8 cellular contexts compared by ENCODE assay signal in the genomic region with DNA sequence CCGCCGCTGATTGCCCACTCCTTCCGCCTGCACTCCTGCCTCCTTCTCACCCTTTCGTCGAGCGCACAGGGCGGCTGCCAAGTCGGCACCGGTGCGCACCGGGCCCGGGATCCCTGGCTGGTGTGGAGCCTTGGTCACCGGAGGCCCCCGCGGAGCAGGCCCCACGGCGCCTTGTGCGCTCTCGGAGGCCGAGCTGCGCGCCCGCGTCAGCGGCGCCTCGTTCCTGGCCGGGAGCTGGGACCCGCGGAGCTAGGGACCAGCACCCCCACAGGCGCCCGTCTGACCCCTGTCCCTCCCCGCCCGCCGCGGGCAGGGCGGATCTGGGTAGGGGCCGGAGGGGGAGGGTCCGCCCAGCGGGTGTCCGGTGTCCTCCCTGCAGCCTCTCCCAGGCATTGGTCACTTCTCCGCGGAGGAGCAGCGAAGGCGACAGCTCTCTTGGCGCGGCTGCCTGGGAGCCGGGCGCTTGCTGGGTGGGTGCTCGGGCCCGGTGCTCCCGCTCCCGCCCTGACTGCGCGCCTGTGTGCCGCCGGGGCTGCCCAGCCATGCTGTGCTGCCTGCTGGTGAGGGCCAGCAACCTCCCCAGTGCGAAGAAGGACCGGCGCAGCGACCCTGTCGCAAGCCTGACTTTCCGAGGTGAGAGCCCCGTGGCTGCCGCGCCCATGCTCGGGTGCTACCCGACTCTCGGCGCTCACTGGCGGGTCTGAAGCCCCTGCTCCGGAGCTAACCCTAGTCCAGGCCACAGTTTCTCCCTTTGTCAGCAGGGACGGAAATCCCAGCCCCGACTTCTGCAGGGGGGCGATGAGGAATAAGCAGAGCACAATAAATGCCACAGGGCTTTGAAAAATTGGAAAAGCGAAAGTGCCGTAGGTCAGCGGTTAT. TPM values are rescaled to one million over a fixed set of nuclear protein-coding genes. Genes with fewer than 3 reads are reported as not detected.
A peak's percentile ranks its signal among the peaks of the same experiment; 100 is the strongest.
DNase-seq lines count a peak whose midpoint lies in the region; ATAC-seq lines count a peak whose summit lies in the region.

No MANE protein-coding gene starts in this region.

- peak; percentile 30 to 62 for ATAC-seq in activated naive CD4-positive, alpha-beta T cell treated with anti-CD3 and anti-CD28 coated beads, Interleukin-2, amount 50 U/mL, for 72 hours
- ATAC-seq in right cardiac atrium: peak; percentile 79 to 91
- no peak for ATAC-seq in HG02981 (IDR thresholded peaks at IDR 0.05; ENCODE audit: unreplicated experiment)

- WGBS in HUES64: 2% methylated on average over 78 of the region's 78 CpGs
- 1% methylated on average over 78 of the region's 78 CpGs for WGBS in right cardiac atrium

- H3K9me3 ChIP-seq in HUES64 (ENCODE audit: insufficient read depth, low read depth, low read length): peaks cover 3% of the 10 kb centered on the region; the same call in 1 of the 2 replicates
- no peaks in the 10 kb centered on the region for H3K9me3 ChIP-seq in right cardiac atrium (ENCODE audit: control insufficient read depth, low read length)

- DNase-seq in COLO668 (lab: John Stamatoyannopoulos, UW; ENCODE audit: unreplicated experiment) (peak; percentile 35), right cardiac atrium (peak; percentile 68 to 89 (median 87)), retina (peak; percentile 83), NCI-H1694 treated with DMSO at 0.1 percent for 48 hours (lab: John Stamatoyannopoulos, UW) (no peak), activated gamma-delta T cell (lab: John Stamatoyannopoulos, UW) (no peak)
- no peak for DNase-seq in activated naive CD4-positive, alpha-beta T cell treated with anti-CD3 and anti-CD28 coated beads, Interleukin-2, amount 50 U/mL, for 72 hours (ENCODE audit: low spot score in 2 of 2)

- peak overlapping the region; percentile 57 for H3K4me3 ChIP-seq in HUES64 (ENCODE audit: low read length)
- H3K4me3 ChIP-seq in right cardiac atrium (ENCODE audit: low read length): peak overlapping the region; percentile 63

- H3K27ac ChIP-seq in HUES64 (ENCODE audit: low read depth, low read length): no peak overlapping the region
- H3K27ac ChIP-seq in right cardiac atrium (ENCODE audit: low read length): peak overlapping the region; percentile 65

- H3K36me3 ChIP-seq in HUES64 (ENCODE audit: insufficient read depth, low read length): no peaks in the 10 kb centered on the region

- no peak overlapping the region for H3K27ac Mint-ChIP-seq in activated naive CD4-positive, alpha-beta T cell treated with anti-CD3 and anti-CD28 coated beads, Interleukin-2, amount 50 U/mL, for 72 hours

- intact Hi-C loops in right cardiac atrium (cut with DNase I): no loop called here

- H3K9me3 Mint-ChIP-seq in activated naive CD4-positive, alpha-beta T cell treated with anti-CD3 and anti-CD28 coated beads, Interleukin-2, amount 50 U/mL, for 72 hours: no peaks in the 10 kb centered on the region

- peaks cover 3% of the 10 kb centered on the region; the same call in 1 of the 2 replicates for H3K4me1 ChIP-seq in HUES64 (ENCODE audit: insufficient read depth, low read length)
- H3K4me1 ChIP-seq in right cardiac atrium (ENCODE audit: control insufficient read depth, insufficient read depth, low read length): peaks cover 13% of the 10 kb centered on the region

- no peaks in the 10 kb centered on the region for H3K36me3 Mint-ChIP-seq in activated naive CD4-positive, alpha-beta T cell treated with anti-CD3 and anti-CD28 coated beads, Interleukin-2, amount 50 U/mL, for 72 hours

- peaks cover 84% of the 10 kb centered on the region for H3K27me3 ChIP-seq in HUES64 (ENCODE audit: insufficient read depth, low read length)
- no peaks in the 10 kb centered on the region for H3K27me3 ChIP-seq in right cardiac atrium (ENCODE audit: control insufficient read depth, insufficient read depth)

- 0 out of 2 replicates have a peak overlapping the region, but pooled peaks have one; percentile 17 for H3K9ac ChIP-seq in HUES64 (ENCODE audit: low read depth, low read length)

RNA-seq across cellular contexts. Expression of gene DYSF, which starts 13.2 kb away (rescaled TPM):
- polyA plus RNA-seq in HUES64 (2013, experiment 1 of 2): 5.6 TPM
- polyA plus RNA-seq in HUES64 (2013, experiment 2 of 2): 5.8 TPM
- total RNA-seq in activated naive CD4-positive, alpha-beta T cell treated with anti-CD3 and anti-CD28 coated beads, Interleukin-2, amount 50 U/mL, for 72 hours: under 1 TPM; 0.23 to 0.30 TPM
- 10 to 100 TPM; 42.0 to 49.4 (median 43.8) TPM for total RNA-seq in right cardiac atrium
- polyA plus RNA-seq in right cardiac atrium: 36.7 TPM

Comparison
In these comparisons a context has a peak if more than half of its experiments do, and no peak if none do; other contexts are left out.
1. DNase-seq: peak in COLO668 (single experiment), right cardiac atrium (3 of 3) and retina (single experiment); none in activated naive CD4-positive, alpha-beta T cell treated with anti-CD3 and anti-CD28 coated beads, Interleukin-2, amount 50 U/mL, for 72 hours (0 of 2), NCI-H1694 treated with DMSO at 0.1 percent for 48 hours (single experiment) and activated gamma-delta T cell (single experiment).
2. RNA of gene DYSF, which starts 13.2 kb away (total RNA-seq): 42.0 to 49.4 TPM in right cardiac atrium; 0.23 to 0.30 TPM in activated naive CD4-positive, alpha-beta T cell treated with anti-CD3 and anti-CD28 coated beads, Interleukin-2, amount 50 U/mL, for 72 hours; every median in the first group is over 10 times any median in the second.